ENCODE assay signal across 30 cellular contexts in the genomic region with DNA sequence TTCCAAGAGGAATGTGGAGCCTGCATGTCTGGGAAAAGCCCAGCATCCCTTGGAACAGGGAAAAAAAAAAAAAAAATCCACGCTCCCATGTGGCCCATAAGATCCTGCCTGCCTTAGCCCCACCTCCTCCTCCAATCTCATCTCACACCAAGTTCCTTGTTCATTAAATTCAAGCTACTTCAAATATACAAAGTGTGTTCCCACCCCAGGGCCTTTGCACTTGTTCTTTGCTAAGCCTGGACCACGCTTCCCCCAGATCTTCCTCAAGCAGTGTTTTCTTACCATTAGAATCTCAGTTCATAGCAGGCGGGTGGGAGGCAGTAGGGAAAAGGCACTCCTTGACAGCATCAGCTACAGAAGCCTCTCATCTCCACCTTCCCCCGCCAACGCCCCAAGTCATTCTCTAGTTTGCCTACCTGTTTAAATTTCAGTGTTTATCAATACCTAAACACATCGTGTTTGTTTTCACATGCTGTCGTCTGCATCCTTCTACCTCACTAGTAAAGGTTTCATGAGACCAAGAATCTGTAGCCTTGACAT.
"Had no signal": no experiment of that assay in that cellular context is flagged by ENCODE, and none has a peak within 500 bp of the region (broad histone marks: within the 10 kb centered on the region; RNA-seq: fewer than 3 reads in every experiment).

No MANE protein-coding gene starts in this region.

- H3K27me3 Mint-ChIP-seq: activated CD4-positive, alpha-beta memory T cell treated with anti-CD3 and anti-CD28 coated beads for 36 hours; activated CD4-positive, alpha-beta T cell treated with anti-CD3 and anti-CD28 coated beads, Interleukin-2, amount 10 ng/mL, durations not matched to agents 24 days and 14 days; activated CD8-positive, alpha-beta memory T cell treated with anti-CD3 and anti-CD28 coated beads, Interleukin-2, amount 10 ng/mL, durations not matched to agents 7 days and 5 days; activated naive CD8-positive, alpha-beta T cell treated with anti-CD3 and anti-CD28 coated beads for 36 hours had no signal

- DNase-seq: activated CD4-positive, alpha-beta memory T cell treated with anti-CD3 and anti-CD28 coated beads for 36 hours; activated CD4-positive, alpha-beta T cell treated with anti-CD3 and anti-CD28 coated beads for 36 hours; activated CD4-positive, alpha-beta T cell treated with anti-CD3 and anti-CD28 coated beads, Interleukin-2, amount 10 ng/mL, durations not matched to agents 24 days and 14 days; activated CD4-positive, CD25-positive, alpha-beta regulatory T cell; activated CD4-positive, CD25-positive, alpha-beta regulatory T cell treated with anti-CD3 and anti-CD28 coated beads, Interleukin-2, amount 50 U/mL, for 72 hours; activated CD8-positive, alpha-beta memory T cell treated with anti-CD3 and anti-CD28 coated beads, Interleukin-2, amount 10 ng/mL, durations not matched to agents 7 days and 5 days; activated CD8-positive, alpha-beta memory T cell treated with anti-CD3 and anti-CD28 coated beads, Interleukin-2, amount 50 U/mL, for 4 hours; activated CD8-positive, alpha-beta T cell treated with anti-CD3 and anti-CD28 coated beads, Interleukin-2, amount 10 ng/mL, durations not matched to agents 7 days and 5 days; activated effector memory CD4-positive, alpha-beta T cell treated with anti-CD3 and anti-CD28 coated beads, Interleukin-2, amount 50 U/mL, for 16 hours; activated naive CD4-positive, alpha-beta T cell treated with anti-CD3 and anti-CD28 coated beads for 36 hours; activated naive CD8-positive, alpha-beta T cell treated with anti-CD3 and anti-CD28 coated beads for 36 hours; activated naive CD8-positive, alpha-beta T cell treated with anti-CD3 and anti-CD28 coated beads, Interleukin-2, amount 50 U/mL, for 24 hours; activated T-cell treated with anti-CD3 and anti-CD28 coated beads, Interleukin-2, amount 50 U/mL, for 1 hour; activated T-cell treated with anti-CD3 and anti-CD28 coated beads, Interleukin-2, amount 50 U/mL, for 48 hours; adrenal gland; amygdala; aorta; body of pancreas; cortex of kidney; dermis blood vessel endothelial cell; effector CD4-positive, alpha-beta T cell; effector memory CD8-positive, alpha-beta T cell; erythroblast; esophagus squamous epithelium; foreskin melanocyte; T-helper 2 cell had no signal

- H3K4me1 Mint-ChIP-seq: activated CD4-positive, alpha-beta T cell treated with anti-CD3 and anti-CD28 coated beads for 36 hours; activated CD4-positive, alpha-beta T cell treated with anti-CD3 and anti-CD28 coated beads, Interleukin-2, amount 10 ng/mL, durations not matched to agents 24 days and 14 days; activated CD8-positive, alpha-beta memory T cell treated with anti-CD3 and anti-CD28 coated beads, Interleukin-2, amount 10 ng/mL, durations not matched to agents 7 days and 5 days; activated naive CD4-positive, alpha-beta T cell treated with anti-CD3 and anti-CD28 coated beads, Interleukin-2, amount 50 U/mL, for 24 hours; activated naive CD8-positive, alpha-beta T cell treated with anti-CD3 and anti-CD28 coated beads for 36 hours; activated naive CD8-positive, alpha-beta T cell treated with anti-CD3 and anti-CD28 coated beads, Interleukin-2, amount 50 U/mL, for 24 hours had no signal

- H3K9me3 ChIP-seq: adrenal gland, body of pancreas, esophagus squamous epithelium, gastroesophageal sphincter had no signal

- ATAC-seq: activated CD4-positive, alpha-beta T cell treated with anti-CD3 and anti-CD28 coated beads for 36 hours; activated CD8-positive, alpha-beta memory T cell treated with anti-CD3 and anti-CD28 coated beads, Interleukin-2, amount 10 ng/mL, durations not matched to agents 7 days and 5 days; activated CD8-positive, alpha-beta T cell treated with anti-CD3 and anti-CD28 coated beads, Interleukin-2, amount 10 ng/mL, durations not matched to agents 7 days and 5 days; activated naive CD8-positive, alpha-beta T cell treated with anti-CD3 and anti-CD28 coated beads, Interleukin-2, amount 50 U/mL, for 24 hours; body of pancreas; effector memory CD8-positive, alpha-beta T cell; gastroesophageal sphincter had no signal

- H3K4me3 ChIP-seq: adrenal gland, body of pancreas, esophagus squamous epithelium, gastroesophageal sphincter had no signal

- H3K27ac Mint-ChIP-seq: activated CD4-positive, alpha-beta memory T cell treated with anti-CD3 and anti-CD28 coated beads for 36 hours; activated CD4-positive, alpha-beta T cell treated with anti-CD3 and anti-CD28 coated beads for 36 hours; activated CD4-positive, alpha-beta T cell treated with anti-CD3 and anti-CD28 coated beads, Interleukin-2, amount 10 ng/mL, durations not matched to agents 24 days and 14 days; activated CD8-positive, alpha-beta memory T cell treated with anti-CD3 and anti-CD28 coated beads, Interleukin-2, amount 10 ng/mL, durations not matched to agents 7 days and 5 days; activated CD8-positive, alpha-beta T cell treated with anti-CD3 and anti-CD28 coated beads, Interleukin-2, amount 10 ng/mL, durations not matched to agents 7 days and 5 days; activated naive CD4-positive, alpha-beta T cell treated with anti-CD3 and anti-CD28 coated beads for 36 hours; activated naive CD4-positive, alpha-beta T cell treated with anti-CD3 and anti-CD28 coated beads, Interleukin-2, amount 50 U/mL, for 24 hours; activated naive CD8-positive, alpha-beta T cell treated with anti-CD3 and anti-CD28 coated beads for 36 hours; activated naive CD8-positive, alpha-beta T cell treated with anti-CD3 and anti-CD28 coated beads, Interleukin-2, amount 50 U/mL, for 24 hours; activated T-helper 1 cell treated with anti-CD3 and anti-CD28 coated beads, Interleukin-12 subunit alpha, Interleukin-12 subunit beta, Interleukin-2, Interleukin-4 antibody, amounts not matched to agents 30 ng/mL and 10 ng/mL and 1 ng/mL, durations not matched to agents 14 hours and 24 hours and 36 hours; activated T-helper 2 cell treated with anti-CD3 and anti-CD28 coated beads, Interferon-gamma antibody, Interleukin-2, Interleukin-4, amounts not matched to agents 10 μg/mL and 5 μg/mL and 100 μg/mL, durations not matched to agents 14 hours and 24 hours and 36 hours; effector memory CD8-positive, alpha-beta T cell had no signal

- H3K36me3 Mint-ChIP-seq: activated CD4-positive, alpha-beta memory T cell treated with anti-CD3 and anti-CD28 coated beads for 36 hours; activated CD8-positive, alpha-beta memory T cell treated with anti-CD3 and anti-CD28 coated beads, Interleukin-2, amount 10 ng/mL, durations not matched to agents 7 days and 5 days; activated naive CD4-positive, alpha-beta T cell treated with anti-CD3 and anti-CD28 coated beads, Interleukin-2, amount 50 U/mL, for 24 hours; activated naive CD8-positive, alpha-beta T cell treated with anti-CD3 and anti-CD28 coated beads for 36 hours had no signal

- H3K9me3 Mint-ChIP-seq: activated CD4-positive, alpha-beta memory T cell treated with anti-CD3 and anti-CD28 coated beads for 36 hours; activated CD4-positive, alpha-beta T cell treated with anti-CD3 and anti-CD28 coated beads, Interleukin-2, amount 10 ng/mL, durations not matched to agents 24 days and 14 days; activated naive CD4-positive, alpha-beta T cell treated with anti-CD3 and anti-CD28 coated beads for 36 hours; activated naive CD4-positive, alpha-beta T cell treated with anti-CD3 and anti-CD28 coated beads, Interleukin-2, amount 50 U/mL, for 24 hours; activated naive CD8-positive, alpha-beta T cell treated with anti-CD3 and anti-CD28 coated beads for 36 hours; activated naive CD8-positive, alpha-beta T cell treated with anti-CD3 and anti-CD28 coated beads, Interleukin-2, amount 50 U/mL, for 24 hours; activated T-helper 1 cell treated with anti-CD3 and anti-CD28 coated beads, Interleukin-12 subunit alpha, Interleukin-12 subunit beta, Interleukin-2, Interleukin-4 antibody, amounts not matched to agents 30 ng/mL and 10 ng/mL and 1 ng/mL, durations not matched to agents 14 hours and 24 hours and 36 hours; activated T-helper 2 cell treated with anti-CD3 and anti-CD28 coated beads, Interferon-gamma antibody, Interleukin-2, Interleukin-4, amounts not matched to agents 10 μg/mL and 5 μg/mL and 100 μg/mL, durations not matched to agents 14 hours and 24 hours and 36 hours had no signal

- H3K4me1 ChIP-seq: adrenal gland, gastroesophageal sphincter had no signal

- H3K36me3 ChIP-seq: adrenal gland, esophagus squamous epithelium, gastroesophageal sphincter had no signal

- H3K4me3 Mint-ChIP-seq: activated CD4-positive, alpha-beta memory T cell treated with anti-CD3 and anti-CD28 coated beads for 36 hours; activated CD4-positive, alpha-beta T cell treated with anti-CD3 and anti-CD28 coated beads for 36 hours; activated CD4-positive, alpha-beta T cell treated with anti-CD3 and anti-CD28 coated beads, Interleukin-2, amount 10 ng/mL, durations not matched to agents 24 days and 14 days; activated CD8-positive, alpha-beta memory T cell treated with anti-CD3 and anti-CD28 coated beads, Interleukin-2, amount 10 ng/mL, durations not matched to agents 7 days and 5 days; activated CD8-positive, alpha-beta T cell treated with anti-CD3 and anti-CD28 coated beads, Interleukin-2, amount 10 ng/mL, durations not matched to agents 7 days and 5 days; activated naive CD4-positive, alpha-beta T cell treated with anti-CD3 and anti-CD28 coated beads for 36 hours; activated naive CD4-positive, alpha-beta T cell treated with anti-CD3 and anti-CD28 coated beads, Interleukin-2, amount 50 U/mL, for 24 hours; activated naive CD8-positive, alpha-beta T cell treated with anti-CD3 and anti-CD28 coated beads for 36 hours; activated naive CD8-positive, alpha-beta T cell treated with anti-CD3 and anti-CD28 coated beads, Interleukin-2, amount 50 U/mL, for 24 hours; activated T-helper 1 cell treated with anti-CD3 and anti-CD28 coated beads, Interleukin-12 subunit alpha, Interleukin-12 subunit beta, Interleukin-2, Interleukin-4 antibody, amounts not matched to agents 30 ng/mL and 10 ng/mL and 1 ng/mL, durations not matched to agents 14 hours and 24 hours and 36 hours; effector memory CD8-positive, alpha-beta T cell had no signal

- H3K27me3 ChIP-seq: adrenal gland, body of pancreas, esophagus squamous epithelium, gastroesophageal sphincter had no signal
